8 cellular contexts compared by ENCODE assay signal in the genomic region with DNA sequence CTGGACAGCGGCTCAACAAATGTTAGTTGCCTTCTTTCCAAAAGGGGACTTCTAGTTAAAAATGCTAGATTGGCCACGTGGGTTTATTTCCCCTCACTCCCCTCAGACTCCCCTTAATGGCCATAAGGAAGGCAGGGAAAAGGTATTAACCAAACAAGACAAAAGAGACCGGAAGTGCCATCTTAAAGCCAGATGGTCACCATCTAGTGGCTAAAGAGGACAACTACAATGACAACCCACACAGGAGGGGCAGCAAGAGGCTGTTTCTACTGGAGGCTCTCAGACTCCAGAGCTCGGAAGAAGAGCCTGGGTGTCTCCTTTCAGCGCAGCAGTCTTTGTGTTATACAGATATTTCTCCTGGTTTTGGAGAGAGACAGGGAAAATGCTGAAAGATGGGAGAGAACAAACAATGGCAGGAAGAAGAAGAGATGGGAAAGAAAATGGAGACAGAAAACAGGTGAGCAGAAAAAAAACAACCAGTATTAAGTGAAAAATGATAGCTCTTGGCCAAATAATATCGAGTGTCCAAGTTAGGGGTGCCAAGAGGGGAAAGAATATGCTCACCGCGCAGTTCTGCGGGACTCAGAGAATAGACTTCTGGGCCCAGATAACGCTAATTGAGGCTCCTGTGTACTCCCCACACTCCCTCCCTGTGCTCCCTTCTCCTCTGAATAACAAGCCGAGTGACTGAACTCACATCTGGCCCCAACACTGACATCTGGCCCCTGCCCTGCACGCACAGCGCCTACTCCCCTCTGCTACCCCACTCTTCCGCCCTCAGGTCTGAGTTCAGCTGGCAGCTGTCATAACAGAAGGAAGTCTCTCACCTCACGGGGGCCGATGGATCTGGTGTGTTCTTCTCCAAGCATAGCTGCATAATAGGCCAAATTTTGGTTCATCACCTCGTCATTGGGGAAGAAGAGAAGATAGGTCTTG. TPM values are rescaled to one million over a fixed set of nuclear protein-coding genes. Genes with fewer than 3 reads are reported as not detected.
A peak's percentile ranks its signal among the peaks of the same experiment; 100 is the strongest.
DNase-seq lines count a peak whose midpoint lies in the region; ATAC-seq and TF ChIP-seq lines count a peak whose summit lies in the region.

No MANE protein-coding gene starts in this region.

- 0 out of 4 replicates have a peak, but pooled peaks cover 0 to 5% of the 10 kb centered on the region in 2 experiments for H3K4me1 ChIP-seq in HCT116 (ENCODE audit: control insufficient read depth in 1 of 2, insufficient read depth in 2 of 2, low read length in 2 of 2)
- peaks cover 0 to 2% (median 0%) of the 10 kb centered on the region in 4 donors for H3K4me1 ChIP-seq in upper lobe of left lung

- TF ChIP-seq EP300 in upper lobe of left lung (IDR thresholded peaks at IDR 0.05): no peak

- H4K20me1 ChIP-seq in HCT116 (ENCODE audit: insufficient read depth): no peaks in the 10 kb centered on the region

- H2AFZ ChIP-seq in HCT116 (ENCODE audit: low read depth, low read length, poor library complexity, severe bottlenecking): no peak overlapping the region

- peaks cover 9 to 34% of the 10 kb centered on the region in 2 experiments; a peak in 3 of 4 replicates for H3K36me3 ChIP-seq in HCT116 (ENCODE audit: control insufficient read depth in 1 of 2, insufficient read depth in 2 of 2, low read length in 2 of 2)
- H3K36me3 ChIP-seq in brain microvascular endothelial cell (replicated peaks): peaks cover 83% of the 10 kb centered on the region
- H3K36me3 ChIP-seq in upper lobe of left lung: peaks cover 7 to 93% (median 66%) of the 10 kb centered on the region in 4 donors

- peak; percentile 63 for TF ChIP-seq RAD21 in HCT116 (IDR thresholded peaks at IDR 0.05; ENCODE audit: low read depth)

- TF ChIP-seq CTCF in HCT116 (IDR thresholded peaks at IDR 0.05 in 2 of 3, conservative IDR thresholded peaks at IDR 0.05 in 1 of 3; ENCODE audit: borderline replicate concordance in 1 of 3, insufficient read depth in 1 of 3, low read depth in 2 of 3, low read length in 2 of 3): peak; percentile 65 to 84 (median 81); a peak in 5 of 6 replicates
- TF ChIP-seq CTCF in brain microvascular endothelial cell (IDR thresholded peaks at IDR 0.05; ENCODE audit: low read depth, low read length, missing control alignments): peak; percentile 74
- TF ChIP-seq CTCF in upper lobe of left lung (IDR thresholded peaks at IDR 0.05): peak; percentile 36 to 79 (median 56)

- WGBS in upper lobe of left lung, 2 donors: 79 to 83% methylated on average over 17 of the region's 17 CpGs

- peaks cover 63% of the 10 kb centered on the region for H3K36me3 Mint-ChIP-seq in activated T-helper 2 cell treated with anti-CD3 and anti-CD28 coated beads, Interferon-gamma antibody, Interleukin-2, Interleukin-4, amounts not matched to agents 10 μg/mL and 5 μg/mL and 100 μg/mL, durations not matched to agents 14 hours and 24 hours and 36 hours (ENCODE audit: low read depth)

- CTCF ChIA-PET in HCT116 (lab: Charles Lee): interaction anchor here (1.1 to 4.0 kb wide), 5 partner anchors 10 to 316 kb away, joined by 5 to 23 read pairs (median 8); a partner anchor contains a TSS

- H3K79me2 ChIP-seq in HCT116 (ENCODE audit: insufficient read depth, low read length): no peaks in the 10 kb centered on the region

- POLR2A ChIA-PET in HCT116 (lab: Charles Lee): no interaction called here

- H3K4me2 ChIP-seq in HCT116 (ENCODE audit: low read length): no peak overlapping the region

- peaks cover 2% of the 10 kb centered on the region for H3K4me1 Mint-ChIP-seq in activated T-helper 2 cell treated with anti-CD3 and anti-CD28 coated beads, Interferon-gamma antibody, Interleukin-2, Interleukin-4, amounts not matched to agents 10 μg/mL and 5 μg/mL and 100 μg/mL, durations not matched to agents 14 hours and 24 hours and 36 hours (ENCODE audit: low read depth)

- H3K27me3 Mint-ChIP-seq in activated T-helper 2 cell treated with anti-CD3 and anti-CD28 coated beads, Interferon-gamma antibody, Interleukin-2, Interleukin-4, amounts not matched to agents 10 μg/mL and 5 μg/mL and 100 μg/mL, durations not matched to agents 14 hours and 24 hours and 36 hours (ENCODE audit: low read depth): no peaks in the 10 kb centered on the region

- no peak overlapping the region for H3K4me3 ChIP-seq in HCT116 (replicated peaks in 1 of 2; ENCODE audit: low read depth in 1 of 2, low read length in 2 of 2)
- H3K4me3 ChIP-seq in brain microvascular endothelial cell (ENCODE audit: low read depth, low read length): no peak overlapping the region
- no peak overlapping the region for H3K4me3 ChIP-seq in upper lobe of left lung

- RAD21 ChIA-PET in HCT116 (lab: Charles Lee; ENCODE audit: low non-redundant PET in 1 of 2, low total read pairs in 2 of 2, uncharacterized antibody in 2 of 2, unreplicated experiment in 2 of 2): interaction anchor here in 1 of 2 experiments (0.8 kb wide), 1 partner anchor 9 kb away, joined by 3 read pairs; no protein-coding TSS in a partner anchor

- DNase-seq in COLO668 (lab: John Stamatoyannopoulos, UW; ENCODE audit: unreplicated experiment): peak; percentile 51
- peak; percentile 55 for DNase-seq in HCT116 (ENCODE audit: low read depth, low spot score)
- peak; percentile 99 for DNase-seq in NCI-H748 (lab: John Stamatoyannopoulos, UW; ENCODE audit: unreplicated experiment)
- DNase-seq in brain microvascular endothelial cell: peak; percentile 54
- peak; percentile 68 for DNase-seq in kidney tubule cell (ENCODE audit: low spot score)
- no peak for DNase-seq in upper lobe of left lung
- DNase-seq in activated T-cell treated with anti-CD3 and anti-CD28 coated beads, Interleukin-2, amount 50 U/mL, for 1 hour: no peak
- no peak for DNase-seq in activated T-helper 2 cell treated with anti-CD3 and anti-CD28 coated beads, Interferon-gamma antibody, Interleukin-2, Interleukin-4, amounts not matched to agents 10 μg/mL and 5 μg/mL and 100 μg/mL, durations not matched to agents 14 hours and 24 hours and 36 hours (ENCODE audit: low spot score)

- H3K4me3 Mint-ChIP-seq in activated T-helper 2 cell treated with anti-CD3 and anti-CD28 coated beads, Interferon-gamma antibody, Interleukin-2, Interleukin-4, amounts not matched to agents 10 μg/mL and 5 μg/mL and 100 μg/mL, durations not matched to agents 14 hours and 24 hours and 36 hours (ENCODE audit: low read depth): no peak overlapping the region

- H3K27me3 ChIP-seq in HCT116 (ENCODE audit: insufficient read depth, low read length) (no peaks in the 10 kb centered on the region), brain microvascular endothelial cell (replicated peaks) (no peaks in the 10 kb centered on the region), upper lobe of left lung (no peaks in the 10 kb centered on the region)

- H3K9me3 Mint-ChIP-seq in activated T-helper 2 cell treated with anti-CD3 and anti-CD28 coated beads, Interferon-gamma antibody, Interleukin-2, Interleukin-4, amounts not matched to agents 10 μg/mL and 5 μg/mL and 100 μg/mL, durations not matched to agents 14 hours and 24 hours and 36 hours: no peaks in the 10 kb centered on the region

- ATAC-seq in HCT116 (peak; percentile 88), upper lobe of left lung (ENCODE audit: low FRiP score in 2 of 2) (peak in 1 of 2 donors; percentile 77)

- no peaks in the 10 kb centered on the region for H3K9me2 ChIP-seq in HCT116 (ENCODE audit: insufficient read depth)

- in situ Hi-C loops in brain microvascular endothelial cell (cut with HindIII; ENCODE audit: low pct_ligation_motif_present, low sequenced_read_pairs): no loop called here

- H3K27ac Mint-ChIP-seq in activated T-helper 2 cell treated with anti-CD3 and anti-CD28 coated beads, Interferon-gamma antibody, Interleukin-2, Interleukin-4, amounts not matched to agents 10 μg/mL and 5 μg/mL and 100 μg/mL, durations not matched to agents 14 hours and 24 hours and 36 hours: no peak overlapping the region

- H3K9me3 ChIP-seq in HCT116 (ENCODE audit: control insufficient read depth in 1 of 2, insufficient read depth in 1 of 2, low read depth in 1 of 2, low read length in 2 of 2) (no peaks in the 10 kb centered on the region), upper lobe of left lung (no peaks in the 10 kb centered on the region)

- no TSS peak for BruUV-seq in HCT116 (replicated peaks; lab: Mats Ljungman, UMichigan)

- no peak overlapping the region for H3K9ac ChIP-seq in HCT116 (ENCODE audit: low read length)

- H3K27ac ChIP-seq in HCT116 (ENCODE audit: low read depth, low read length) (no peak overlapping the region; the same call in 1 of the 2 replicates), brain microvascular endothelial cell (no peak overlapping the region), upper lobe of left lung (no peak overlapping the region)

- intact Hi-C loops in HCT116 (cut with micrococcal nuclease): loop anchor here (2.0 kb wide), 1 partner anchor 178 kb away; no protein-coding TSS in a partner anchor
- intact Hi-C loops in activated T-helper 2 cell treated with anti-CD3 and anti-CD28 coated beads, Interferon-gamma antibody, Interleukin-2, Interleukin-4, amounts not matched to agents 10 μg/mL and 5 μg/mL and 100 μg/mL, durations not matched to agents 14 hours and 24 hours and 36 hours (cut with micrococcal nuclease): no loop called here

- TF ChIP-seq POLR2A in HCT116 (IDR thresholded peaks at IDR 0.05; ENCODE audit: borderline replicate concordance, extremely low read depth, insufficient read depth, insufficient read length): no peak
- no peak for TF ChIP-seq POLR2A in upper lobe of left lung (IDR thresholded peaks at IDR 0.05)

RNA-seq across cellular contexts. Expression of a gene that starts 9.6 kb away (rescaled TPM):
- total RNA-seq in HCT116 (2021; ENCODE audit: unreplicated experiment) (32.9 TPM), upper lobe of left lung (10 to 100 TPM; 21.0 to 58.7 (median 35.3) TPM)
- polyA plus RNA-seq in HCT116 (2012): 23.8 and 28.6 TPM in 2 replicates
- total RNA-seq in activated T-helper 2 cell treated with anti-CD3 and anti-CD28 coated beads, Interferon-gamma antibody, Interleukin-2, Interleukin-4, amounts not matched to agents 10 μg/mL and 5 μg/mL and 100 μg/mL, durations not matched to agents 14 hours and 24 hours and 36 hours: 47.9 and 56.7 TPM in 2 replicates

RNA-seq across cellular contexts. Expression of a gene that starts 9.8 kb away (rescaled TPM):
- total RNA-seq in HCT116 (2021; ENCODE audit: unreplicated experiment) (5.8 TPM), upper lobe of left lung (1 to 10 TPM in 5 of 6 donors, under 1 TPM in 1; 0.55 to 7.4 (median 2.5) TPM)
- polyA plus RNA-seq in HCT116 (2012): 1.2 and 1.8 TPM in 2 replicates
- 6.9 and 10.3 TPM in 2 replicates for total RNA-seq in activated T-helper 2 cell treated with anti-CD3 and anti-CD28 coated beads, Interferon-gamma antibody, Interleukin-2, Interleukin-4, amounts not matched to agents 10 μg/mL and 5 μg/mL and 100 μg/mL, durations not matched to agents 14 hours and 24 hours and 36 hours

RNA-seq across cellular contexts. Expression of a gene that starts 17.2 kb away (rescaled TPM):
- not detected for total RNA-seq in HCT116 (2021; ENCODE audit: unreplicated experiment)
- polyA plus RNA-seq in HCT116 (2012): not detected in 2 replicates
- total RNA-seq in upper lobe of left lung: not detected
- total RNA-seq in activated T-helper 2 cell treated with anti-CD3 and anti-CD28 coated beads, Interferon-gamma antibody, Interleukin-2, Interleukin-4, amounts not matched to agents 10 μg/mL and 5 μg/mL and 100 μg/mL, durations not matched to agents 14 hours and 24 hours and 36 hours: not detected in 2 replicates

RNA-seq across cellular contexts. Expression of a gene that starts 27.6 kb away (rescaled TPM):
- total RNA-seq in HCT116 (2021; ENCODE audit: unreplicated experiment) (0.34 TPM), upper lobe of left lung (1 to 10 TPM in 1 of 6 donors, under 1 TPM in 3, not detected in 2; 0.07 to 2.1 (median 0.14) TPM)
- polyA plus RNA-seq in HCT116 (2012): 0.23 and 0.35 TPM in 2 replicates
- total RNA-seq in activated T-helper 2 cell treated with anti-CD3 and anti-CD28 coated beads, Interferon-gamma antibody, Interleukin-2, Interleukin-4, amounts not matched to agents 10 μg/mL and 5 μg/mL and 100 μg/mL, durations not matched to agents 14 hours and 24 hours and 36 hours: 0.16 and 0.39 TPM in 2 replicates

RNA-seq across cellular contexts. Expression of a gene that starts 59.7 kb away (rescaled TPM):
- total RNA-seq in HCT116 (2021; ENCODE audit: unreplicated experiment) (5.4 TPM), upper lobe of left lung (10 to 100 TPM; 11.6 to 41.9 (median 14.9) TPM)
- polyA plus RNA-seq in HCT116 (2012): 2.4 and 3.2 TPM in 2 replicates
- 3.1 and 4.8 TPM in 2 replicates for total RNA-seq in activated T-helper 2 cell treated with anti-CD3 and anti-CD28 coated beads, Interferon-gamma antibody, Interleukin-2, Interleukin-4, amounts not matched to agents 10 μg/mL and 5 μg/mL and 100 μg/mL, durations not matched to agents 14 hours and 24 hours and 36 hours

Comparison
In these comparisons a context has a peak if more than half of its experiments do, and no peak if none do; other contexts are left out.
1. DNase-seq: peak in COLO668 (single experiment), HCT116 (single experiment), NCI-H748 (single experiment), brain microvascular endothelial cell (single experiment) and kidney tubule cell (single experiment); none in upper lobe of left lung (0 of 2), activated T-cell treated with anti-CD3 and anti-CD28 coated beads, Interleukin-2, amount 50 U/mL, for 1 hour (single experiment) and activated T-helper 2 cell treated with anti-CD3 and anti-CD28 coated beads, Interferon-gamma antibody, Interleukin-2, Interleukin-4, amounts not matched to agents 10 μg/mL and 5 μg/mL and 100 μg/mL, durations not matched to agents 14 hours and 24 hours and 36 hours (single experiment).
2. Peak in every context shown above with its lines, with median percentiles within 50 percentile points of each other: CTCF ChIP-seq.